ENCODE assay signal across 35 cellular contexts in the genomic region with DNA sequence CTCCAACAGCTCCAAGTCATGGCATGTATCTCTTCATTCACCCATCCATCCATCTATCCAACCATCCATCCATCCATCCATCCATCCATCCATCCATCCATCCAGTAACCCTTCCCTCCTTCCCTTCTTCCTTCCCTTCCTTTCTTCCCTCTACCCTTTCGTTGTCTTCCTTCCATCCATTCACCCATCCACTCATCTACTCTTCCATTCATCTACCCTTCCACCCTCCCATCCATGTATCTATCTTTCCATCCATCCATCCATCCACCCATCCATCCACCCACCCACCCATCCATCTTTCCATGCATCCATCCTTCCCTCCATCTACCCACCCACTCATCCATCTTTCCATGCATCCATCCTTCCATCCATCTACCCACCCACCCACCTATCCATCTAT.
"Had no signal": no experiment of that assay in that cellular context is flagged by ENCODE, and none has a peak within 500 bp of the region (broad histone marks: within the 10 kb centered on the region; RNA-seq: fewer than 3 reads in every experiment).

No MANE protein-coding gene starts in this region.

- DNase-seq: Karpas-422, Kasumi-1, MG63, MM.1S, MV-4-11, NCI-H1048, NCI-H1092, NCI-H1092 treated with DMSO at 0.1 percent for 48 hours, NCI-H1105, NCI-H1105 treated with DMSO at 0.1 percent for 48 hours, NCI-H1417, NCI-H1417 treated with DMSO at 0.1 percent for 48 hours, NCI-H1436, NCI-H1436 treated with DMSO at 0.1 percent for 48 hours, NCI-H146, NCI-H1694, NCI-H1694 treated with DMSO at 0.1 percent for 48 hours, NCI-H187, NCI-H187 treated with DMSO at 0.1 percent for 48 hours, NCI-H1930, NCI-H2029, NCI-H2029 treated with DMSO at 0.1 percent for 48 hours, NCI-H2081, NCI-H2081 treated with DMSO at 0.1 percent for 48 hours, NCI-H2107, NCI-H2171, NCI-H2171 treated with DMSO at 0.1 percent for 48 hours, NCI-H2227 treated with DMSO at 0.1 percent for 48 hours, NCI-H226, NCI-H345, NCI-H446, NCI-H446 treated with DMSO at 0.1 percent for 48 hours, NCI-H510A, NCI-H510A treated with DMSO at 0.1 percent for 48 hours, NCI-H524 treated with DMSO at 0.1 percent for 48 hours had no signal

- H3K36me3 ChIP-seq: MG63 had no signal

- H3K4me3 ChIP-seq: MG63 had no signal

- H3K9me3 ChIP-seq: MG63 had no signal

- H3K27me3 ChIP-seq: MG63 had no signal
